1 cellular context compared by ENCODE assay signal in genomic region chr16:2162676-2163118, GRCh38.
TF ChIP-seq lines count a peak whose summit lies in the region.

No MANE protein-coding gene starts in this region.

TF ChIP-seq in HepG2, 621 proteins besides CTCF, POLR2A, EP300 and RAD21 (continued from another document and continues in another):
- TF ChIP-seq ZNF281 (CRISPR knock-in tag; IDR thresholded peaks at IDR 0.05; ENCODE audit: borderline replicate concordance) (no peak), ZBTB4 (CRISPR knock-in tag; IDR thresholded peaks at IDR 0.05; ENCODE audit: borderline replicate concordance) (peak; percentile 21; the same call in 1 of the 2 replicates), ZNF264 (CRISPR knock-in tag; IDR thresholded peaks at IDR 0.05) (no peak), ZNF619 (CRISPR knock-in tag; IDR thresholded peaks at IDR 0.05) (no peak), TFAP4 (IDR thresholded peaks at IDR 0.05; ENCODE audit: borderline replicate concordance, low read depth) (no peak; the same call in 1 of the 2 replicates), KDM2A (CRISPR knock-in tag; IDR thresholded peaks at IDR 0.05; ENCODE audit: borderline replicate concordance, low read depth) (0 out of 2 replicates have a peak, but pooled peaks have one; percentile 6), NFATC3 (CRISPR knock-in tag; IDR thresholded peaks at IDR 0.05) (no peak), PAX8 (CRISPR knock-in tag; IDR thresholded peaks at IDR 0.05; ENCODE audit: borderline replicate concordance) (no peak), NRL (CRISPR knock-in tag; IDR thresholded peaks at IDR 0.05; ENCODE audit: borderline replicate concordance) (no peak), MED13 (CRISPR knock-in tag; IDR thresholded peaks at IDR 0.05) (no peak), MYNN (CRISPR knock-in tag; IDR thresholded peaks at IDR 0.05; ENCODE audit: low read depth) (no peak), SIX4 (CRISPR knock-in tag; IDR thresholded peaks at IDR 0.05) (no peak), CEBPG (CRISPR knock-in tag; IDR thresholded peaks at IDR 0.05) (no peak), RFX1 (IDR thresholded peaks at IDR 0.05) (no peak), ZNF616 (CRISPR knock-in tag; IDR thresholded peaks at IDR 0.05; ENCODE audit: low read depth) (no peak), RNF2 (conservative IDR thresholded peaks at IDR 0.05; ENCODE audit: low read depth) (peak; percentile 48; the same call in 1 of the 2 replicates), ZNF263 (CRISPR knock-in tag; IDR thresholded peaks at IDR 0.05) (no peak; the same call in 1 of the 2 replicates), ZFP62 (CRISPR knock-in tag; IDR thresholded peaks at IDR 0.05) (no peak), IKZF5 (CRISPR knock-in tag; IDR thresholded peaks at IDR 0.05) (peak; percentile 36; the same call in 1 of the 2 replicates), STAT5B (CRISPR knock-in tag; IDR thresholded peaks at IDR 0.05) (no peak), SNAPC2 (CRISPR knock-in tag; IDR thresholded peaks at IDR 0.05) (no peak), ZFY (CRISPR knock-in tag; IDR thresholded peaks at IDR 0.05) (peak; percentile 24; the same call in 1 of the 2 replicates), ZNF503 (CRISPR knock-in tag; IDR thresholded peaks at IDR 0.05) (peak; percentile 34; the same call in 1 of the 2 replicates), ZNF569 (CRISPR knock-in tag; IDR thresholded peaks at IDR 0.05; ENCODE audit: borderline replicate concordance) (no peak), ZNF687 (CRISPR knock-in tag; IDR thresholded peaks at IDR 0.05) (peak; percentile 29; the same call in 1 of the 2 replicates), ONECUT2 (CRISPR knock-in tag; IDR thresholded peaks at IDR 0.05) (no peak), SKIL (CRISPR knock-in tag; IDR thresholded peaks at IDR 0.05; ENCODE audit: borderline replicate concordance) (no peak), MXI1 (IDR thresholded peaks at IDR 0.05; ENCODE audit: borderline replicate concordance, low read depth, low read length) (no peak), MLXIP (CRISPR knock-in tag; IDR thresholded peaks at IDR 0.05; ENCODE audit: borderline replicate concordance) (no peak), ZBTB39 (CRISPR knock-in tag; IDR thresholded peaks at IDR 0.05) (no peak), HIC2 (CRISPR knock-in tag; IDR thresholded peaks at IDR 0.05; ENCODE audit: low read depth) (no peak), HOXA5 (CRISPR knock-in tag; IDR thresholded peaks at IDR 0.05) (no peak)
